ENCODE assay signal across 9 cellular contexts in genomic region chr5:140246378-140247122, GRCh38. TPM values are rescaled to one million over a fixed set of nuclear protein-coding genes. Genes with fewer than 3 reads are reported as not detected.
A peak's percentile ranks its signal among the peaks of the same experiment; 100 is the strongest.
DNase-seq lines count a peak whose midpoint lies in the region; ATAC-seq and TF ChIP-seq lines count a peak whose summit lies in the region.
"Had no signal": no experiment of that assay in that cellular context is flagged by ENCODE, and none has a peak within 500 bp of the region (broad histone marks: within the 10 kb centered on the region; RNA-seq: fewer than 3 reads in every experiment).

No MANE protein-coding gene starts in this region.

- no peak overlapping the region for H3K14ac ChIP-seq in mesenchymal stem cell (ENCODE audit: low read length in 2 of 2)

- no peak overlapping the region for H3K4me2 ChIP-seq in mesenchymal stem cell (ENCODE audit: low read length, poor library complexity, severe bottlenecking)

- H2BK12ac ChIP-seq in mesenchymal stem cell (ENCODE audit: low read length in 2 of 2) = peak overlapping the region in 1 of 2 experiments; percentile 34

- no peaks in the 10 kb centered on the region for H3K9me3 Mint-ChIP-seq in activated naive CD4-positive, alpha-beta T cell treated with anti-CD3 and anti-CD28 coated beads, Interleukin-2, amount 10 ng/mL, durations not matched to agents 7 days and 5 days

- peak overlapping the region; percentile 42 for H2BK120ac ChIP-seq in mesenchymal stem cell (ENCODE audit: low read depth, low read length)

- peaks cover 25 to 49% of the 10 kb centered on the region in 2 experiments for H3K36me3 ChIP-seq in mesenchymal stem cell (ENCODE audit: control insufficient read depth in 1 of 2, insufficient read depth in 2 of 2, low read depth in 1 of 2, low read length in 2 of 2)

- intact Hi-C loops in dorsolateral prefrontal cortex (cut with DNase I) = loop anchor here (1.0 to 10.0 kb wide), 4 partner anchors 58 to 468 kb away; partner anchors contain the start of genes HBEGF (in 1 of the 2), PFDN1 (in 1 of the 2) and ZMAT2 (in 1 of the 2)

- no peak overlapping the region for H2AFZ ChIP-seq in mesenchymal stem cell (ENCODE audit: low read depth, low read length)

- 5% methylated on average over 7 of the region's 8 CpGs for WGBS in mesenchymal stem cell

- H3K27ac ChIP-seq in dorsolateral prefrontal cortex (peak overlapping the region in 58 of 59 donors; percentile 12 to 90 (median 78)), mesenchymal stem cell (ENCODE audit: low read length, poor library complexity, severe bottlenecking) (peak overlapping the region; percentile 71)

- H3K79me1 ChIP-seq in mesenchymal stem cell (replicated peaks; ENCODE audit: low read length, poor library complexity, severe bottlenecking) = peaks cover 25% of the 10 kb centered on the region

- H3K4me3 ChIP-seq in dorsolateral prefrontal cortex = peak overlapping the region in 2 of 59 donors; percentile 5 to 7
- H3K4me3 ChIP-seq in mesenchymal stem cell (ENCODE audit: insufficient read depth in 1 of 2, low read depth in 1 of 2, low read length in 2 of 2) = no peak overlapping the region

- H3K27me3 Mint-ChIP-seq in activated naive CD4-positive, alpha-beta T cell treated with anti-CD3 and anti-CD28 coated beads, Interleukin-2, amount 10 ng/mL, durations not matched to agents 7 days and 5 days = no peaks in the 10 kb centered on the region

- H4K8ac ChIP-seq in mesenchymal stem cell (ENCODE audit: low read length) = no peak overlapping the region

- peak overlapping the region; percentile 17 for H2BK15ac ChIP-seq in mesenchymal stem cell (ENCODE audit: low read depth, poor library complexity, severe bottlenecking)

- TF ChIP-seq CTCF in dorsolateral prefrontal cortex (IDR thresholded peaks at IDR 0.05 in 54 of 56, conservative IDR thresholded peaks at IDR 0.05 in 2 of 56; ENCODE audit: low read depth in 1 of 56, partially characterized antibody in 56 of 56) = peak in 12 of 56 donors; percentile 5 to 33 (median 16)

- no peak overlapping the region for H3K23ac ChIP-seq in mesenchymal stem cell (ENCODE audit: low read length in 2 of 2)

- no peak overlapping the region for H4K91ac ChIP-seq in mesenchymal stem cell (ENCODE audit: low read length)

- H3K4me3 Mint-ChIP-seq in activated naive CD4-positive, alpha-beta T cell treated with anti-CD3 and anti-CD28 coated beads, Interleukin-2, amount 10 ng/mL, durations not matched to agents 7 days and 5 days = no peak overlapping the region

- CTCF ChIA-PET in activated naive CD4-positive, alpha-beta T cell treated with anti-CD3 and anti-CD28 coated beads, Interleukin-2, amount 10 ng/mL, durations not matched to agents 7 days and 5 days (lab: Charles Lee) = interaction anchor here (1.0 to 29.4 kb wide), 4 partner anchors 16 to 114 kb away, joined by 3 to 856 read pairs (median 70); partner anchors contain the start of genes HBEGF and SLC4A9

- H3K4me1 ChIP-seq in mesenchymal stem cell (ENCODE audit: control insufficient read depth, insufficient read depth, low read depth, low read length) = peaks cover 28% of the 10 kb centered on the region

- no peak overlapping the region for H2AK5ac ChIP-seq in mesenchymal stem cell (ENCODE audit: low read length, severe bottlenecking)

- H3K4ac ChIP-seq in mesenchymal stem cell (ENCODE audit: low read depth in 1 of 2, low read length in 2 of 2) = no peak overlapping the region

- H3K9ac ChIP-seq in mesenchymal stem cell (ENCODE audit: low read length) = peak overlapping the region; percentile 53

- H3K36me3 Mint-ChIP-seq in activated naive CD4-positive, alpha-beta T cell treated with anti-CD3 and anti-CD28 coated beads, Interleukin-2, amount 10 ng/mL, durations not matched to agents 7 days and 5 days = peaks cover 45% of the 10 kb centered on the region

- H3K27me3 ChIP-seq in dorsolateral prefrontal cortex = no peaks in the 10 kb centered on the region
- no peaks in the 10 kb centered on the region for H3K27me3 ChIP-seq in mesenchymal stem cell (ENCODE audit: control insufficient read depth in 1 of 2, insufficient read depth in 1 of 2, low read length in 2 of 2)

- peak overlapping the region; percentile 13 to 21 for H3K18ac ChIP-seq in mesenchymal stem cell (ENCODE audit: low read depth in 1 of 2, low read length in 2 of 2)

- no peak for DNase-seq in activated naive CD4-positive, alpha-beta T cell treated with anti-CD3 and anti-CD28 coated beads, Interleukin-2, amount 10 ng/mL, durations not matched to agents 7 days and 5 days
- DNase-seq in activated naive CD4-positive, alpha-beta T cell (lab: John Stamatoyannopoulos, UW) = no peak
- DNase-seq in dorsolateral prefrontal cortex (peak in 9 of 10 donors; percentile 52 to 85 (median 67)), mesenchymal stem cell (peak; percentile 94), NCI-H2171 (lab: John Stamatoyannopoulos, UW) (no peak), RPMI8226 (no peak)
- DNase-seq in stimulated activated naive CD8-positive, alpha-beta T cell treated with anti-CD3 and anti-CD28 coated beads, Interleukin-15, Interleukin-2, amounts not matched to agents 100 U/mL and 50 U/mL, for 24 hours = no peak
- DNase-seq: KG1 had no signal

- no peaks in the 10 kb centered on the region for H3K9me3 ChIP-seq in mesenchymal stem cell (ENCODE audit: control insufficient read depth, low read length)

- H2BK5ac ChIP-seq in mesenchymal stem cell (ENCODE audit: low read depth, low read length, poor library complexity, severe bottlenecking) = no peak overlapping the region

- H3K27ac Mint-ChIP-seq in activated naive CD4-positive, alpha-beta T cell treated with anti-CD3 and anti-CD28 coated beads, Interleukin-2, amount 10 ng/mL, durations not matched to agents 7 days and 5 days = peak overlapping the region; percentile 67

- H3K4me1 Mint-ChIP-seq in activated naive CD4-positive, alpha-beta T cell treated with anti-CD3 and anti-CD28 coated beads, Interleukin-2, amount 10 ng/mL, durations not matched to agents 7 days and 5 days = peaks cover 64% of the 10 kb centered on the region

- ATAC-seq in HG02885 (IDR thresholded peaks at IDR 0.05; ENCODE audit: poor library complexity, unreplicated experiment) = no peak
- no peak for ATAC-seq in stimulated activated naive CD8-positive, alpha-beta T cell treated with anti-CD3 and anti-CD28 coated beads, Interleukin-15, Interleukin-2, amounts not matched to agents 100 U/mL and 50 U/mL, for 24 hours

RNA-seq across cellular contexts. Expression of gene PFDN1, which starts 56.4 kb away (rescaled TPM):
- 10 to 100 TPM; 43.9 to 80.3 (median 64.1) TPM for total RNA-seq in dorsolateral prefrontal cortex
- polyA plus RNA-seq in mesenchymal stem cell (2013, experiment 1 of 2) = 289 TPM
- 256 TPM for polyA plus RNA-seq in mesenchymal stem cell (2013, experiment 2 of 2)

Comparison
In these comparisons a context has a peak if more than half of its experiments do, and no peak if none do; other contexts are left out.
1. DNase-seq: peak in dorsolateral prefrontal cortex (9 of 10) and mesenchymal stem cell (single experiment); none in activated naive CD4-positive, alpha-beta T cell treated with anti-CD3 and anti-CD28 coated beads, Interleukin-2, amount 10 ng/mL, durations not matched to agents 7 days and 5 days (single experiment), activated naive CD4-positive, alpha-beta T cell (0 of 4), stimulated activated naive CD8-positive, alpha-beta T cell treated with anti-CD3 and anti-CD28 coated beads, Interleukin-15, Interleukin-2, amounts not matched to agents 100 U/mL and 50 U/mL, for 24 hours (single experiment), NCI-H2171 (single experiment) and RPMI8226 (single experiment).